32 cellular contexts compared by ENCODE assay signal in the genomic region with DNA sequence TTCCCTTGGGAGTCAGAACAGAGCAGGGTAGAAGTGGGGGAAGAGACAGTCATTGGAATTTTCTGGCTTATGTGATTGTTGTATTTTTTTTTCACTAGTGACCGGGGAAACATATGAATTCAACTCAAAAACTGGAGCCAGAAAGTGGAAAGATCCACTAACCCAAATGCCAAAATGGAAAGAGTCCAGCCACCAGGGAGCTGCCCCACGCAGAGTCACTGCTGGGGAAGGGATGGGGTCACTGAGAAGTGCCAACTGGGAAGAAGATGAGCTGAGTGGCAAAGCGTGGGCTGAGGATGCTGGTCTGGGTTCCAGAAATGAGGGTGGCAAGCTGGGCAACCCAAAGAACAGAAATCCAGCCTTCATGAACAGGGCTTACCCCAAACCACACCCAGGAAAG.
"Had no signal": no experiment of that assay in that cellular context is flagged by ENCODE, and none has a peak within 500 bp of the region (broad histone marks: within the 10 kb centered on the region; RNA-seq: fewer than 3 reads in every experiment).

No MANE protein-coding gene starts in this region.

- H3K36me3 ChIP-seq: breast epithelium, esophagus muscularis mucosa, heart right ventricle, left lung, lower lobe of right lung, neutrophil, ovary, right lobe of liver, thyroid gland had no signal

- H3K9me3 Mint-ChIP-seq: activated naive CD8-positive, alpha-beta T cell treated with anti-CD3 and anti-CD28 coated beads, Interleukin-2, amount 50 U/mL, for 24 hours; natural killer cell treated with Interleukin-12 subunit alpha and Interleukin-12 subunit beta and Interleukin-15 and Interleukin-18, amount 100 ng/mL, for 72 hours; T-cell; T-helper 2 cell treated with Interferon-gamma antibody and Interleukin-4, amounts not matched to agents 5 μg/mL and 100 μg/mL, for 36 hours had no signal

- H3K27me3 Mint-ChIP-seq: activated naive CD8-positive, alpha-beta T cell treated with anti-CD3 and anti-CD28 coated beads, Interleukin-2, amount 50 U/mL, for 24 hours; T-cell had no signal

- H3K4me3 Mint-ChIP-seq: activated naive CD8-positive, alpha-beta T cell treated with anti-CD3 and anti-CD28 coated beads, Interleukin-2, amount 50 U/mL, for 24 hours; natural killer cell treated with Interleukin-12 subunit alpha and Interleukin-12 subunit beta and Interleukin-15 and Interleukin-18, amount 100 ng/mL, for 72 hours; stimulated activated naive CD8-positive, alpha-beta T cell treated with anti-CD3 and anti-CD28 coated beads, Interleukin-15, amount 100 ng/mL, for 72 hours; T-cell; T-helper 2 cell treated with Interferon-gamma antibody and Interleukin-4, amounts not matched to agents 5 μg/mL and 100 μg/mL, for 36 hours had no signal

- H3K9me3 ChIP-seq: breast epithelium, left lung, lower lobe of right lung, mucosa of descending colon, neutrophil, ovary, right lobe of liver, thyroid gland had no signal

- H3K27ac ChIP-seq: breast epithelium, foreskin keratinocyte, heart right ventricle, left lung, lower lobe of right lung, neutrophil, ovary, right lobe of liver, skin epidermis, thyroid gland had no signal

- DNase-seq: activated CD4-positive, alpha-beta T cell treated with anti-CD3 and anti-CD28 coated beads for 48 hours; activated CD4-positive, alpha-beta T cell treated with anti-CD3 and anti-CD28 coated beads, Interleukin-2, amount 50 U/mL, for 48 hours; activated CD8-positive, alpha-beta memory T cell treated with anti-CD3 and anti-CD28 coated beads for 24 hours; activated gamma-delta T cell; activated naive CD4-positive, alpha-beta T cell treated with anti-CD3 and anti-CD28 coated beads, Interleukin-2, amount 50 U/mL, for 16 hours; activated naive CD8-positive, alpha-beta T cell treated with anti-CD3 and anti-CD28 coated beads, Interleukin-2, amount 50 U/mL, for 24 hours; amygdala; central memory CD4-positive, alpha-beta T cell; dermis blood vessel endothelial cell; effector CD4-positive, alpha-beta T cell; foreskin keratinocyte; heart right ventricle; left lung; lower lobe of right lung; mesenchymal stem cell; mucosa of descending colon; ovary; right lobe of liver; stimulated activated CD4-positive, alpha-beta T cell treated with anti-CD3 and anti-CD28 coated beads, Interleukin-12 subunit alpha, Interleukin-12 subunit beta, amount 100 ng/mL, for 4 hours; stimulated activated CD4-positive, alpha-beta T cell treated with anti-CD3 and anti-CD28 coated beads, Interleukin-4, amount 100 ng/mL, for 1 hour; stimulated activated naive CD8-positive, alpha-beta T cell treated with anti-CD3 and anti-CD28 coated beads, Interleukin-15, amount 100 ng/mL, for 72 hours; T-cell; thyroid gland had no signal

- H3K27ac Mint-ChIP-seq: activated naive CD8-positive, alpha-beta T cell treated with anti-CD3 and anti-CD28 coated beads, Interleukin-2, amount 50 U/mL, for 24 hours; natural killer cell treated with Interleukin-12 subunit alpha and Interleukin-12 subunit beta and Interleukin-15 and Interleukin-18, amount 100 ng/mL, for 72 hours; progenitor cell of endocrine pancreas; stimulated activated naive CD8-positive, alpha-beta T cell treated with anti-CD3 and anti-CD28 coated beads, Interleukin-15, amount 100 ng/mL, for 72 hours; T-cell; T-helper 2 cell treated with Interferon-gamma antibody and Interleukin-4, amounts not matched to agents 5 μg/mL and 100 μg/mL, for 36 hours had no signal

- FAIRE-seq: colon, islet of Langerhans had no signal

- H3K4me1 ChIP-seq: breast epithelium, foreskin keratinocyte, left lung, right lobe of liver, thyroid gland had no signal

- H3K36me3 Mint-ChIP-seq: natural killer cell treated with Interleukin-12 subunit alpha and Interleukin-12 subunit beta and Interleukin-15 and Interleukin-18, amount 100 ng/mL, for 72 hours; T-cell had no signal

- H3K4me3 ChIP-seq: breast epithelium, esophagus muscularis mucosa, heart right ventricle, left lung, lower lobe of right lung, mucosa of descending colon, ovary, right lobe of liver, skin epidermis, thyroid gland had no signal

- H3K27me3 ChIP-seq: breast epithelium, esophagus muscularis mucosa, ovary, right lobe of liver, thyroid gland had no signal
